Comparison of ENCODE assay signal across 8 cellular contexts in genomic region chr6:153002613-153003293, GRCh38. TPM values are rescaled to one million over a fixed set of nuclear protein-coding genes. Genes with fewer than 3 reads are reported as not detected.
DNase-seq lines count a peak whose midpoint lies in the region; ATAC-seq and TF ChIP-seq lines count a peak whose summit lies in the region.

Gene MTRF1L (minus strand): TSS chr6:153002709. CDS start chr6:153002685, 24 bp downstream.

- no peaks in the 10 kb centered on the region for H3K27me3 ChIP-seq in left ventricle myocardium inferior (ENCODE audit: low read depth)

- peaks cover 8% of the 10 kb centered on the region for H3K36me3 ChIP-seq in left ventricle myocardium inferior

- TF ChIP-seq CTCF in GM13977 (IDR thresholded peaks at IDR 0.05; ENCODE audit: extremely low read depth, insufficient read depth, missing control alignments) (no peak), left ventricle myocardium inferior (IDR thresholded peaks at IDR 0.05; ENCODE audit: borderline replicate concordance) (peak; percentile 18), progenitor cell of endocrine pancreas (IDR thresholded peaks at IDR 0.05; ENCODE audit: unreplicated experiment) (no peak)

- DNase-seq in GM13977 (ENCODE audit: low spot score): peak; percentile 91
- DNase-seq in NCI-H146 treated with DMSO at 0.1 percent for 48 hours (lab: John Stamatoyannopoulos, UW; ENCODE audit: unreplicated experiment): peak; percentile 97
- peak; percentile 58 to 77 (median 68) for DNase-seq in T-helper 17 cell
- DNase-seq in amygdala (lab: John Stamatoyannopoulos, UW): peak; percentile 34 to 94 (median 84)
- DNase-seq in left ventricle myocardium inferior: peak; percentile 94
- DNase-seq in progenitor cell of endocrine pancreas (ENCODE audit: low spot score, unreplicated experiment): peak; percentile 82
- DNase-seq in ureter (ENCODE audit: low spot score): peak; percentile 96

- peak within 1 kb of the TSS; percentile 94 for H3K27ac Mint-ChIP-seq in T-helper 17 cell
- H3K27ac Mint-ChIP-seq in progenitor cell of endocrine pancreas: peak within 1 kb of the TSS; percentile 99

- no peaks in the 10 kb centered on the region for H3K36me3 Mint-ChIP-seq in T-helper 17 cell (ENCODE audit: low read depth)
- H3K36me3 Mint-ChIP-seq in progenitor cell of endocrine pancreas (ENCODE audit: insufficient read depth): peaks cover 4% of the 10 kb centered on the region

- H3K27ac ChIP-seq in left ventricle myocardium inferior (replicated peaks): peak within 1 kb of the TSS; percentile 96

- H3K4me3 ChIP-seq in left ventricle myocardium inferior: peak within 1 kb of the TSS; percentile 85

- intact Hi-C loops in left ventricle myocardium inferior (cut with micrococcal nuclease): no loop called here

- H3K4me3 Mint-ChIP-seq in T-helper 17 cell: peak within 1 kb of the TSS; percentile 95
- peak within 1 kb of the TSS; percentile 98 for H3K4me3 Mint-ChIP-seq in progenitor cell of endocrine pancreas (ENCODE audit: low read depth)

- in situ Hi-C loops in GM13977 (cut with MboI; ENCODE audit: low pct_unique_long_range_greater_than_20kb, low sequenced_read_pairs, unreplicated experiment): no loop called here

- H3K9me3 Mint-ChIP-seq in progenitor cell of endocrine pancreas (ENCODE audit: low read depth): no peaks in the 10 kb centered on the region

- ATAC-seq in HG02870 (IDR thresholded peaks at IDR 0.05; ENCODE audit: unreplicated experiment): peak; percentile 94
- peak; percentile 86 for ATAC-seq in T-helper 17 cell

- H3K4me1 Mint-ChIP-seq in T-helper 17 cell (peaks cover 35% of the 10 kb centered on the region), progenitor cell of endocrine pancreas (ENCODE audit: low read depth) (peaks cover 17% of the 10 kb centered on the region)

- H3K27me3 Mint-ChIP-seq in T-helper 17 cell: no peaks in the 10 kb centered on the region
- H3K27me3 Mint-ChIP-seq in progenitor cell of endocrine pancreas: no peaks in the 10 kb centered on the region

- H3K9me3 ChIP-seq in T-helper 17 cell (ENCODE audit: control insufficient read depth, low read length, poor library complexity, severe bottlenecking) (no peaks in the 10 kb centered on the region), left ventricle myocardium inferior (replicated peaks) (no peaks in the 10 kb centered on the region)

- peaks cover 63% of the 10 kb centered on the region for H3K4me1 ChIP-seq in left ventricle myocardium inferior

RNA-seq across cellular contexts. Expression of gene MTRF1L, which starts in this region (rescaled TPM):
- total RNA-seq in T-helper 17 cell: 10 to 100 TPM in 1 of 2 donors, 1 to 10 TPM in 1; 9.5 to 14.8 TPM
- total RNA-seq in left ventricle myocardium inferior: 30.9 TPM
- 17.5 and 18.4 TPM in 2 replicates for total RNA-seq in progenitor cell of endocrine pancreas
- 16.0 TPM for total RNA-seq in ureter

Comparison
In these comparisons a context has a peak if more than half of its experiments do, and no peak if none do; other contexts are left out.
1. Peak in every context shown above with its lines: DNase-seq, ATAC-seq, H3K4me3 ChIP-seq and H3K27ac ChIP-seq.